14 cellular contexts compared by ENCODE assay signal in genomic region chr17:27989046-27989445, GRCh38.
"Had no signal": no experiment of that assay in that cellular context is flagged by ENCODE, and none has a peak within 500 bp of the region (broad histone marks: within the 10 kb centered on the region; RNA-seq: fewer than 3 reads in every experiment).

No MANE protein-coding gene starts in this region.

- H3K27ac Mint-ChIP-seq: brain; naive thymus-derived CD4-positive, alpha-beta T cell; type B pancreatic cell had no signal

- H3K36me3 Mint-ChIP-seq: brain; naive thymus-derived CD4-positive, alpha-beta T cell; type B pancreatic cell had no signal

- H3K4me3 ChIP-seq: dorsolateral prefrontal cortex, gastrocnemius medialis, suprapubic skin had no signal

- H3K9me3 Mint-ChIP-seq: naive thymus-derived CD4-positive, alpha-beta T cell; type B pancreatic cell had no signal

- H3K9me3 ChIP-seq: gastrocnemius medialis, suprapubic skin had no signal

- H3K36me3 ChIP-seq: gastrocnemius medialis, suprapubic skin had no signal

- DNase-seq: activated CD4-positive, alpha-beta T cell treated with anti-CD3 and anti-CD28 coated beads, Interleukin-2, amount 50 U/mL, for 4 hours; activated CD4-positive, CD25-positive, alpha-beta regulatory T cell treated with anti-CD3 and anti-CD28 coated beads, Interleukin-2, amount 50 U/mL, for 72 hours; activated naive CD4-positive, alpha-beta T cell treated with anti-CD3 and anti-CD28 coated beads, Interleukin-2, amount 50 U/mL, for 16 hours; activated T-cell treated with anti-CD3 and anti-CD28 coated beads, Interleukin-2, amount 50 U/mL, for 1 hour; dorsolateral prefrontal cortex; gastrocnemius medialis; left cardiac atrium; naive thymus-derived CD4-positive, alpha-beta T cell; stimulated activated CD4-positive, alpha-beta T cell treated with anti-CD3 and anti-CD28 coated beads, Interleukin-12 subunit alpha, Interleukin-12 subunit beta, amount 100 ng/mL, for 4 hours; stimulated activated naive CD4-positive, alpha-beta T cell treated with Interleukin-2 at 50 U/mL for 16 hours had no signal

- H3K4me3 Mint-ChIP-seq: brain; naive thymus-derived CD4-positive, alpha-beta T cell; type B pancreatic cell had no signal

- H3K27me3 ChIP-seq: dorsolateral prefrontal cortex, gastrocnemius medialis had no signal

- H3K4me1 ChIP-seq: gastrocnemius medialis had no signal

- ATAC-seq: gastrocnemius medialis; left cardiac atrium; naive thymus-derived CD4-positive, alpha-beta T cell; sciatic nerve had no signal

- H3K27ac ChIP-seq: gastrocnemius medialis, suprapubic skin had no signal
